ENCODE assay signal across 9 cellular contexts in genomic region chr11:16924462-16924825, GRCh38.
A peak's percentile ranks its signal among the peaks of the same experiment; 100 is the strongest.
DNase-seq lines count a peak whose midpoint lies in the region; ATAC-seq and TF ChIP-seq lines count a peak whose summit lies in the region.
"Had no signal": no experiment of that assay in that cellular context is flagged by ENCODE, and none has a peak within 500 bp of the region (broad histone marks: within the 10 kb centered on the region; RNA-seq: fewer than 3 reads in every experiment).

No MANE protein-coding gene starts in this region.

- TF ChIP-seq EP300 in transverse colon (IDR thresholded peaks at IDR 0.05; ENCODE audit: low read depth), result no peak

- H3K36me3 ChIP-seq in KMS-11 (ENCODE audit: insufficient read depth) (no peaks in the 10 kb centered on the region), iPS-20b (ENCODE audit: insufficient read depth, low read depth, low read length) (no peaks in the 10 kb centered on the region), transverse colon (no peaks in the 10 kb centered on the region)
- H3K36me3 ChIP-seq: BLaER1 had no signal

- H3K4me1 Mint-ChIP-seq in activated T-cell treated with anti-CD3 and anti-CD28 coated beads, Interleukin-2, amount 50 U/mL, for 72 hours (ENCODE audit: low read depth), result peaks cover 19% of the 10 kb centered on the region

- H3K27ac Mint-ChIP-seq in activated T-cell treated with anti-CD3 and anti-CD28 coated beads, Interleukin-2, amount 50 U/mL, for 72 hours, result no peak overlapping the region

- no peak overlapping the region for H2AFZ ChIP-seq in KMS-11 (ENCODE audit: low read depth)

- in situ Hi-C loops in transverse colon (cut with MboI; ENCODE audit: low pct_ligation_motif_present in 1 of 4, low pct_unique_long_range_greater_than_20kb in 1 of 4, low sequenced_read_pairs in 3 of 4), result no loop called here

- 21 to 23% methylated on average over 4 of the region's 4 CpGs for WGBS in transverse colon (ENCODE audit: low coverage in 1 of 2), 2 donors

- peaks cover 0 to 3% of the 10 kb centered on the region in 2 donors for H3K36me3 Mint-ChIP-seq in activated T-cell treated with anti-CD3 and anti-CD28 coated beads, Interleukin-2, amount 50 U/mL, for 72 hours (ENCODE audit: insufficient read depth in 2 of 2)

- TF ChIP-seq CTCF in KMS-11 (conservative IDR thresholded peaks at IDR 0.05; ENCODE audit: low read depth, low read length) (no peak), transverse colon (IDR thresholded peaks at IDR 0.05) (no peak)

- no peaks in the 10 kb centered on the region for H3K79me2 ChIP-seq in KMS-11 (ENCODE audit: insufficient read depth, low read depth)

- H3K4me3 ChIP-seq in KMS-11 (IDR thresholded peaks at IDR 0.05; ENCODE audit: insufficient read depth, low read depth, low read length), result no peak overlapping the region
- H3K4me3 ChIP-seq in iPS-20b (ENCODE audit: low read length), result peak overlapping the region; percentile 67; the same call in 1 of the 2 replicates
- H3K4me3 ChIP-seq in transverse colon, result peak overlapping the region in 3 of 4 donors; percentile 33 to 58 (median 40)
- H3K4me3 ChIP-seq: BLaER1 had no signal

- H3K27ac ChIP-seq in KMS-11 (no peak overlapping the region; the same call in 1 of the 2 replicates), iPS-20b (ENCODE audit: low read length) (no peak overlapping the region), transverse colon (peak overlapping the region; percentile 84 to 89 (median 88))
- H3K27ac ChIP-seq: BLaER1 had no signal

- no peak for TF ChIP-seq POLR2A in transverse colon (IDR thresholded peaks at IDR 0.05)

- peaks cover 56% of the 10 kb centered on the region for H3K27me3 Mint-ChIP-seq in activated T-cell treated with anti-CD3 and anti-CD28 coated beads, Interleukin-2, amount 50 U/mL, for 72 hours (ENCODE audit: low read depth)

- no peaks in the 10 kb centered on the region for H3K9me3 ChIP-seq in iPS-20b (ENCODE audit: insufficient read depth, low read depth, low read length)
- no peaks in the 10 kb centered on the region for H3K9me3 ChIP-seq in transverse colon

- ATAC-seq in activated T-cell treated with anti-CD3 and anti-CD28 coated beads, Interleukin-2, amount 50 U/mL, for 72 hours (replicated peaks in 1 of 2), result no peak

- H3K27me3 ChIP-seq in KMS-11 (ENCODE audit: insufficient read depth, low read depth), result no peaks in the 10 kb centered on the region
- peaks cover 81% of the 10 kb centered on the region for H3K27me3 ChIP-seq in iPS-20b (ENCODE audit: insufficient read depth, low read length)
- H3K27me3 ChIP-seq in transverse colon, result peaks cover 34% of the 10 kb centered on the region

- no peaks in the 10 kb centered on the region for H4K20me1 ChIP-seq in KMS-11 (ENCODE audit: insufficient read depth)

- no peak overlapping the region; the same call in 1 of the 2 replicates for H3K9ac ChIP-seq in KMS-11
- H3K9ac ChIP-seq in iPS-20b (ENCODE audit: low read depth, low read length), result no peak overlapping the region
- H3K9ac ChIP-seq: BLaER1 had no signal

- DNase-seq in activated T-cell treated with anti-CD3 and anti-CD28 coated beads, Interleukin-2, amount 50 U/mL, for 72 hours, result peak in 1 of 2 donors; percentile 11
- no peak for DNase-seq in activated T-cell treated with anti-CD3 and anti-CD28 coated beads, Interleukin-2, amount 50 U/mL, for 1 hour
- DNase-seq in transverse colon (no peak), NCI-H345 treated with DMSO at 0.1 percent for 48 hours (lab: John Stamatoyannopoulos, UW; ENCODE audit: unreplicated experiment) (no peak), NCI-H82 (lab: John Stamatoyannopoulos, UW) (no peak)
- DNase-seq in activated CD4-positive, alpha-beta T cell treated with anti-CD3 and anti-CD28 coated beads for 1 hour, result no peak

- no peaks in the 10 kb centered on the region for H3K9me3 Mint-ChIP-seq in activated T-cell treated with anti-CD3 and anti-CD28 coated beads, Interleukin-2, amount 50 U/mL, for 72 hours

- H3K4me1 ChIP-seq in KMS-11 (ENCODE audit: low read depth, poor library complexity, severe bottlenecking) (peaks cover 24% of the 10 kb centered on the region), iPS-20b (ENCODE audit: insufficient read depth, low read length) (peaks cover 28% of the 10 kb centered on the region; the same call in 1 of the 2 replicates), transverse colon (peaks cover 4 to 59% (median 52%) of the 10 kb centered on the region in 4 donors)

- intact Hi-C loops in transverse colon (cut with DNase I; ENCODE audit: low total_unique reads), result no loop called here

- H3K4me2 ChIP-seq in KMS-11, result peak overlapping the region; percentile 48; the same call in 1 of the 2 replicates
- H3K4me2 ChIP-seq: BLaER1 had no signal

- peak overlapping the region; percentile 77 to 94 for H3K4me3 Mint-ChIP-seq in activated T-cell treated with anti-CD3 and anti-CD28 coated beads, Interleukin-2, amount 50 U/mL, for 72 hours

Comparison
In these comparisons a context has a peak if more than half of its experiments do, and no peak if none do; other contexts are left out.
1. H3K27ac ChIP-seq: peak in transverse colon (4 of 4); none in KMS-11 (single experiment) and iPS-20b (single experiment).